ENCODE assay signal across 19 cellular contexts in the genomic region with DNA sequence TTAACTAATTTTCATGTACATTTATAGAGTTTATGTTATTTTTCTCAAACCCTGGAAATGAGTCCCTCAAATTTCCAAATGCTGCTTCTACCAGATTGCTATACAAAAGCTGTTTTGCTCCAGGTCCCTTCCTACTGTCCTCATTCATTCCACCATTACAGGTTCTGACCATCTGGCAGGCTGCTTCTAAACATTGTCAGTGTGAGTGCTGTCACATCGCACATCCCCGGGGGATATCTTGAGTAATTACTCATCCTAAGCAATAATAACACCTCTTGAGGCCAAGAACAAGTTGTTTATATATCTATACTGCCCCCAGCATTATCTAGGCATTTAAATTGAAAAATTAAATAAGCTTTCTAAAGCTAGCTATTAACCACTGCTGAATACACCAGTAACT.
"Had no signal": no experiment of that assay in that cellular context is flagged by ENCODE, and none has a peak within 500 bp of the region (broad histone marks: within the 10 kb centered on the region; RNA-seq: fewer than 3 reads in every experiment).

No MANE protein-coding gene starts in this region.

- H3K27me3 Mint-ChIP-seq: dendritic cell treated with granulocyte-macrophage colony-stimulating factor and Interleukin-4, amounts not matched to agents 40 ng/mL and 50 ng/mL, for 4 days; stimulated activated naive B cell treated with anti-CD40 and anti-IgM and Interleukin-4, amounts not matched to agents 10 μg/mL and 1 μg/mL and 100 μg/mL, for 72 hours had no signal

- ATAC-seq: activated CD4-positive, CD25-positive, alpha-beta regulatory T cell treated with anti-CD3 and anti-CD28 coated beads, Interleukin-2, amount 50 U/mL, for 24 hours; activated naive CD4-positive, alpha-beta T cell treated with anti-CD3 and anti-CD28 coated beads, Interleukin-2, amount 50 U/mL, for 72 hours; activated T-cell treated with anti-CD3 and anti-CD28 coated beads, Interleukin-2, amount 50 U/mL, for 72 hours; gastroesophageal sphincter; stimulated activated naive B cell treated with anti-CD40 and anti-IgM and Interleukin-4, amounts not matched to agents 10 μg/mL and 1 μg/mL and 100 μg/mL, for 72 hours had no signal

- H3K36me3 Mint-ChIP-seq: activated naive CD4-positive, alpha-beta T cell treated with anti-CD3 and anti-CD28 coated beads, Interleukin-2, amount 50 U/mL, for 72 hours; immature natural killer cell; stimulated activated naive B cell treated with anti-CD40 and anti-IgM and Interleukin-4, amounts not matched to agents 10 μg/mL and 1 μg/mL and 100 μg/mL, for 72 hours had no signal

- H3K9me3 Mint-ChIP-seq: dendritic cell treated with granulocyte-macrophage colony-stimulating factor and Interleukin-4, amounts not matched to agents 40 ng/mL and 50 ng/mL, for 4 days; nephron progenitor cell had no signal

- H3K4me3 Mint-ChIP-seq: activated T-cell treated with anti-CD3 and anti-CD28 coated beads, Interleukin-2, amount 50 U/mL, for 72 hours; dendritic cell treated with granulocyte-macrophage colony-stimulating factor and Interleukin-4, amounts not matched to agents 40 ng/mL and 50 ng/mL, for 4 days; immature natural killer cell; nephron progenitor cell; stimulated activated naive B cell treated with anti-CD40 and anti-IgM and Interleukin-4, amounts not matched to agents 10 μg/mL and 1 μg/mL and 100 μg/mL, for 72 hours had no signal

- H3K4me1 Mint-ChIP-seq: immature natural killer cell; nephron progenitor cell; stimulated activated naive B cell treated with anti-CD40 and anti-IgM and Interleukin-4, amounts not matched to agents 10 μg/mL and 1 μg/mL and 100 μg/mL, for 72 hours had no signal

- H3K27ac Mint-ChIP-seq: activated naive CD4-positive, alpha-beta T cell treated with anti-CD3 and anti-CD28 coated beads, Interleukin-2, amount 50 U/mL, for 72 hours; activated T-cell treated with anti-CD3 and anti-CD28 coated beads, Interleukin-2, amount 50 U/mL, for 72 hours; dendritic cell treated with granulocyte-macrophage colony-stimulating factor and Interleukin-4, amounts not matched to agents 40 ng/mL and 50 ng/mL, for 4 days; immature natural killer cell; nephron progenitor cell; stimulated activated naive B cell treated with anti-CD40 and anti-IgM and Interleukin-4, amounts not matched to agents 10 μg/mL and 1 μg/mL and 100 μg/mL, for 72 hours had no signal

- DNase-seq: activated CD8-positive, alpha-beta memory T cell treated with anti-CD3 and anti-CD28 coated beads for 24 hours; activated gamma-delta T cell; activated T-cell treated with anti-CD3 and anti-CD28 coated beads, Interleukin-2, amount 50 U/mL, for 72 hours; adrenal gland; effector CD8-positive, alpha-beta T cell; immature natural killer cell; kidney glomerular epithelial cell; left ventricle myocardium inferior; mammary epithelial cell; nephron progenitor cell; occipital lobe; posterior cingulate gyrus; spleen; stimulated activated naive B cell treated with anti-CD40 and anti-IgM and Interleukin-4, amounts not matched to agents 10 μg/mL and 1 μg/mL and 100 μg/mL, for 72 hours; upper lobe of left lung had no signal
